Comparison of ENCODE assay signal across 1 cellular context in the genomic region with DNA sequence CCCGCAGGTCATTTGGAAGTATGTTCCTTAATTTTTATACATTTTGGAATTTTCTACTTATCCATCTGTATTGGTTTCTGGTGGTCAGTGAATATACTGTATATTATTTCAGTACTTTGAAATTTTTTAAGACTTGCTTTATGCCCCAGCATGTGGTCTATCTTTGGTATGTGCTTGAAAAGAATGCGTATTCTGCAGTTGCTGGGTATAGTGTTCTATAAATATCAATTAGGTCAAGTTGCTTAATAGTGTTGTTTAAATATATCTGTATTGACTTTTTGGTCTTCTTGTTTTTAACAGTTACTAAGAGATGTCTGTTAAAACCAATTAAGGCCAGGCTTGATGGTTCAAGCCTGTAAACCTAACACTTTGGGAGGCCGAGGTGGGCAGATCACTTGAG.
TF ChIP-seq lines count a peak whose summit lies in the region.

No MANE protein-coding gene starts in this region.

TF ChIP-seq in IMR-90, 13 proteins besides CTCF, POLR2A, EP300 and RAD21 (continued from another document):
- TF ChIP-seq MAZ (IDR thresholded peaks at IDR 0.05; ENCODE audit: borderline replicate concordance, low read depth, low read length), result no peak
- TF ChIP-seq SMC3 (IDR thresholded peaks at IDR 0.05; ENCODE audit: low read depth, low read length), result no peak
